8 cellular contexts compared by ENCODE assay signal in the genomic region with DNA sequence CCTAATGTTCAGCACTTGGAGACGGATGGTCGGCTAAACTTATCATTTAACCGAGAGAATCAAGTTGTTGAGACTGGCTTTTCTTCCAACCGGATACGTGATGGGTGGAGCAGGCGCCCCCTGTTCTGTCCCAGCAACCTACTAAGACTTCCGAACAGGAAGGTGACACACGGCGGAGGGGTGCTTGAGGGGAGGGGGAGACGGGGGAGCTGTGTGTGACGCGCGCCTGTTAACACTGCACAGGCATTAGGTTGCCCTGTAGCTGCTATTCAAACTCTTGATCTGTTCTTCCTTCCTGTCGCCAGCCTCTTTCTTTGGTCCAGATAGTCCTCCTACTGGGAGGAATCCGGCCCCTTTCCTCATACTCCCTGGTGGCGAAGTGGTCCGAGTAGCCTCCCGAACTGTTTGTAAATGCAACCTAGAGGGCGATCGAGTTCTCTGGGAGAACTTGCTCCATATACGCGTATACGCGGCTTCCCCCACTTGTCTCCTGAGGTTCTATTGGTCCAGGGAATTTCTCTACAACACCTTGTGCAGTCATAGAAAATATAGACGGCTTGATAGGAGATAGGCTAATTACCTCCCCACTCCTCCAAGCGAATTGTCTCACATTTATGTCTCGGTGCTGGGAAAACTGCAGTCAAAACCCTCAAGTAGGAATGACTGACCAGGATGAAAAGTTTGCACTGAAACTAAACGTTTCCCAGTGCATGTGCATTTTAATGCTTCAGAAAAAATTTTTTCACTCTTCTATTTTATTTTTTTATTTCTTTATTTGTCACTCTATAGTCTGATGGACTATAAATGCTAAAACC.
DNase-seq lines count a peak whose midpoint lies in the region; ATAC-seq and TF ChIP-seq lines count a peak whose summit lies in the region.

No MANE protein-coding gene starts in this region.

- WGBS in lower leg skin, 2 donors, result 0 to 6% methylated on average over 28 of the region's 28 CpGs

- H3K27me3 ChIP-seq in GM23338 (ENCODE audit: insufficient read depth), result peaks cover 19% of the 10 kb centered on the region

- no peaks in the 10 kb centered on the region for H4K20me1 ChIP-seq in GM23338 (replicated peaks; ENCODE audit: insufficient read depth)

- H3K4me3 ChIP-seq in GM23338 (peak overlapping the region; percentile 46), lower leg skin (ENCODE audit: low read depth, poor library complexity, severe bottlenecking) (no peak overlapping the region)

- peak overlapping the region; percentile 43; the same call in 1 of the 2 replicates for H2AFZ ChIP-seq in GM23338

- H3F3A ChIP-seq in GM23338 (replicated peaks; ENCODE audit: low read depth), result 0 out of 2 replicates have a peak, but pooled peaks cover 3% of the 10 kb centered on the region

- peaks cover 8% of the 10 kb centered on the region for H3K36me3 Mint-ChIP-seq in GM23338 (ENCODE audit: low read depth)

- intact Hi-C loops in lower leg skin (cut with DNase I; ENCODE audit: low total_unique reads), result loop anchor here (10.0 kb wide), 1 partner anchor 466 kb away; no protein-coding TSS in a partner anchor

- peak overlapping the region; percentile 78 for H3K4me2 ChIP-seq in GM23338

- no peak for TF ChIP-seq POLR2A in lower leg skin (IDR thresholded peaks at IDR 0.05)

- in situ Hi-C loops in ACHN (cut with HindIII; ENCODE audit: low pct_ligation_motif_present, low pct_unique_long_range_greater_than_20kb, low sequenced_read_pairs), result no loop called here

- peak; percentile 36 for ATAC-seq in GM23338

- H3K36me3 ChIP-seq in GM23338 (ENCODE audit: insufficient read depth), result no peaks in the 10 kb centered on the region

- peaks cover 43% of the 10 kb centered on the region for H3K4me1 ChIP-seq in GM23338 (ENCODE audit: insufficient read depth)

- H3K4me1 Mint-ChIP-seq in GM23338, result peaks cover 41% of the 10 kb centered on the region

- 0 out of 2 replicates have a peak, but pooled peaks cover 2% of the 10 kb centered on the region for H3K9me2 ChIP-seq in GM23338 (ENCODE audit: insufficient read depth)

- DNase-seq in ACHN, result peak; percentile 91
- peak; percentile 98 for DNase-seq in GM23338 (ENCODE audit: low spot score)
- peak; percentile 81 for DNase-seq in NCI-H748 treated with DMSO at 0.1 percent for 48 hours (lab: John Stamatoyannopoulos, UW)
- DNase-seq in activated CD8-positive, alpha-beta memory T cell treated with anti-CD3 and anti-CD28 coated beads for 24 hours, result peak; percentile 88
- DNase-seq in effector CD8-positive, alpha-beta T cell (lab: John Stamatoyannopoulos, UW), result peak; percentile 69
- peak; percentile 90 to 93 for DNase-seq in lower leg skin (ENCODE audit: low spot score in 2 of 2)
- DNase-seq in stimulated activated CD4-positive, alpha-beta T cell treated with anti-CD3 and anti-CD28 coated beads, Interleukin-4, amount 100 ng/mL, for 24 hours, result peak; percentile 80
- no peak for DNase-seq in NCI-H1105 (lab: John Stamatoyannopoulos, UW)

- no peak overlapping the region for H3K27ac Mint-ChIP-seq in GM23338

- H3K9me3 Mint-ChIP-seq in GM23338, result no peaks in the 10 kb centered on the region; the same call in 2 of the 3 replicates

- peak; percentile 88 to 90 for TF ChIP-seq CTCF in GM23338 (conservative IDR thresholded peaks at IDR 0.05; ENCODE audit: low read depth in 2 of 2)
- TF ChIP-seq CTCF in lower leg skin (IDR thresholded peaks at IDR 0.05), result peak in 1 of 3 donors; percentile 84

- peaks cover 4% of the 10 kb centered on the region; the same call in 1 of the 2 replicates for H3K79me2 ChIP-seq in GM23338 (replicated peaks; ENCODE audit: insufficient read depth)

- H3K27me3 Mint-ChIP-seq in GM23338 (ENCODE audit: insufficient read depth, low read depth, poor library complexity), result peaks cover 16% of the 10 kb centered on the region

- peak overlapping the region; percentile 67 for H3K4me3 Mint-ChIP-seq in GM23338

- H3K27ac ChIP-seq in GM23338 (ENCODE audit: low read depth), result peak overlapping the region; percentile 42; the same call in 1 of the 2 replicates

TF ChIP-seq in GM23338, 12 proteins besides CTCF, POLR2A, EP300 and RAD21 (continues in another document):
- TF ChIP-seq ZNF331 (CRISPR knock-in tag; IDR thresholded peaks at IDR 0.05; ENCODE audit: low read depth), result peak; percentile 4; the same call in 1 of the 2 replicates
- no peak for TF ChIP-seq JUNB (IDR thresholded peaks at IDR 0.05; ENCODE audit: unreplicated experiment)
- 0 out of 2 replicates have a peak, but pooled peaks have one; percentile 25 for TF ChIP-seq NANOG (IDR thresholded peaks at IDR 0.05; ENCODE audit: borderline replicate concordance)
- 0 out of 2 replicates have a peak, but pooled peaks have one; percentile 64 for TF ChIP-seq ZNF114 (CRISPR knock-in tag; IDR thresholded peaks at IDR 0.05)
- no peak for TF ChIP-seq POLR2AphosphoS5 (IDR thresholded peaks at IDR 0.05; ENCODE audit: low read depth)
- TF ChIP-seq CREB1 (CRISPR knock-in tag; IDR thresholded peaks at IDR 0.05; ENCODE audit: low read depth), result peak; percentile 64
- TF ChIP-seq, protein P1, sequence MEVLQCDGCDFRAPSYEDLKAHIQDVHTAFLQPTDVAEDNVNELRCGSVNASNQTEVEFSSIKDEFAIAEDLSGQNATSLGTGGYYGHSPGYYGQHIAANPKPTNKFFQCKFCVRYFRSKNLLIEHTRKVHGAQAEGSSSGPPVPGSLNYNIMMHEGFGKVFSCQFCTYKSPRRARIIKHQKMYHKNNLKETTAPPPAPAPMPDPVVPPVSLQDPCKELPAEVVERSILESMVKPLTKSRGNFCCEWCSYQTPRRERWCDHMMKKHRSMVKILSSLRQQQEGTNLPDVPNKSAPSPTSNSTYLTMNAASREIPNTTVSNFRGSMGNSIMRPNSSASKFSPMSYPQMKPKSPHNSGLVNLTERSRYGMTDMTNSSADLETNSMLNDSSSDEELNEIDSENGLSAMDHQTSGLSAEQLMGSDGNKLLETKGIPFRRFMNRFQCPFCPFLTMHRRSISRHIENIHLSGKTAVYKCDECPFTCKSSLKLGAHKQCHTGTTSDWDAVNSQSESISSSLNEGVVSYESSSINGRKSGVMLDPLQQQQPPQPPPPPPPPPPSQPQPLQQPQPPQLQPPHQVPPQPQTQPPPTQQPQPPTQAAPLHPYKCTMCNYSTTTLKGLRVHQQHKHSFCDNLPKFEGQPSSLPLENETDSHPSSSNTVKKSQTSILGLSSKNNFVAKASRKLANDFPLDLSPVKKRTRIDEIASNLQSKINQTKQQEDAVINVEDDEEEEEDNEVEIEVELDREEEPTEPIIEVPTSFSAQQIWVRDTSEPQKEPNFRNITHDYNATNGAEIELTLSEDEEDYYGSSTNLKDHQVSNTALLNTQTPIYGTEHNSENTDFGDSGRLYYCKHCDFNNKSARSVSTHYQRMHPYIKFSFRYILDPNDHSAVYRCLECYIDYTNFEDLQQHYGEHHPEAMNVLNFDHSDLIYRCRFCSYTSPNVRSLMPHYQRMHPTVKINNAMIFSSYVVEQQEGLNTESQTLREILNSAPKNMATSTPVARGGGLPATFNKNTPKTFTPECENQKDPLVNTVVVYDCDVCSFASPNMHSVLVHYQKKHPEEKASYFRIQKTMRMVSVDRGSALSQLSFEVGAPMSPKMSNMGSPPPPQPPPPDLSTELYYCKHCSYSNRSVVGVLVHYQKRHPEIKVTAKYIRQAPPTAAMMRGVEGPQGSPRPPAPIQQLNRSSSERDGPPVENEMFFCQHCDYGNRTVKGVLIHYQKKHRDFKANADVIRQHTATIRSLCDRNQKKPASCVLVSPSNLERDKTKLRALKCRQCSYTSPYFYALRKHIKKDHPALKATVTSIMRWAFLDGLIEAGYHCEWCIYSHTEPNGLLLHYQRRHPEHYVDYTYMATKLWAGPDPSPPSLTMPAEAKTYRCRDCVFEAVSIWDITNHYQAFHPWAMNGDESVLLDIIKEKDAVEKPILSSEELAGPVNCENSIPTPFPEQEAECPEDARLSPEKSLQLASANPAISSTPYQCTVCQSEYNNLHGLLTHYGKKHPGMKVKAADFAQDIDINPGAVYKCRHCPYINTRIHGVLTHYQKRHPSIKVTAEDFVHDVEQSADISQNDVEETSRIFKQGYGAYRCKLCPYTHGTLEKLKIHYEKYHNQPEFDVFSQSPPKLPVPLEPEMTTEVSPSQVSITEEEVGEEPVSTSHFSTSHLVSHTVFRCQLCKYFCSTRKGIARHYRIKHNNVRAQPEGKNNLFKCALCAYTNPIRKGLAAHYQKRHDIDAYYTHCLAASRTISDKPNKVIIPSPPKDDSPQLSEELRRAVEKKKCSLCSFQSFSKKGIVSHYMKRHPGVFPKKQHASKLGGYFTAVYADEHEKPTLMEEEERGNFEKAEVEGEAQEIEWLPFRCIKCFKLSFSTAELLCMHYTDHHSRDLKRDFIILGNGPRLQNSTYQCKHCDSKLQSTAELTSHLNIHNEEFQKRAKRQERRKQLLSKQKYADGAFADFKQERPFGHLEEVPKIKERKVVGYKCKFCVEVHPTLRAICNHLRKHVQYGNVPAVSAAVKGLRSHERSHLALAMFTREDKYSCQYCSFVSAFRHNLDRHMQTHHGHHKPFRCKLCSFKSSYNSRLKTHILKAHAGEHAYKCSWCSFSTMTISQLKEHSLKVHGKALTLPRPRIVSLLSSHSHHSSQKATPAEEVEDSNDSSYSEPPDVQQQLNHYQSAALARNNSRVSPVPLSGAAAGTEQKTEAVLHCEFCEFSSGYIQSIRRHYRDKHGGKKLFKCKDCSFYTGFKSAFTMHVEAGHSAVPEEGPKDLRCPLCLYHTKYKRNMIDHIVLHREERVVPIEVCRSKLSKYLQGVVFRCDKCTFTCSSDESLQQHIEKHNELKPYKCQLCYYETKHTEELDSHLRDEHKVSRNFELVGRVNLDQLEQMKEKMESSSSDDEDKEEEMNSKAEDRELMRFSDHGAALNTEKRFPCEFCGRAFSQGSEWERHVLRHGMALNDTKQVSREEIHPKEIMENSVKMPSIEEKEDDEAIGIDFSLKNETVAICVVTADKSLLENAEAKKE (CRISPR knock-in tag; IDR thresholded peaks at IDR 0.05), result peak; percentile 65
- TF ChIP-seq ETS1 (IDR thresholded peaks at IDR 0.05), result no peak
